Comparison of ENCODE assay signal across 26 cellular contexts in the genomic region with DNA sequence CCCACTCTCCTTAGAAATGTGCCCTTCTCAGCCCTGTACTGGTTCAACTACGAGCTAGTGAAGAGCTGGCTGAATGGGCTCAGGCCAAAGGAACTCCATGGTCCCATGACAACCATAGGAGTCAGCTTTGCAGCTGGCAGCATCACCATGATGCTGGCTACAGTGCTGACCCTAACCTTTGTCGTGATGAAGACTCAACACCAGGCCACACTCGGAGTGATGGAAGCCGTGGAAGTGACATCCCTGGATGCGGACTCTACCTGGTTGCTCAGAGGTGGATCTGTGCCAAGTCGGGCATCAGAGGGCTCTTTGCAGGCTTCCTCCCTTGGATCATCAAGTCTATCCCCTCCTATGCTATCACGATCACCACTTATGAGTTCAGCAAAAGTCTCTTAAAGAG. TPM values are rescaled to one million over a fixed set of nuclear protein-coding genes. Genes with fewer than 3 reads are reported as not detected.
"Had no signal": no experiment of that assay in that cellular context is flagged by ENCODE, and none has a peak within 500 bp of the region (broad histone marks: within the 10 kb centered on the region; RNA-seq: fewer than 3 reads in every experiment).

No MANE protein-coding gene starts in this region.

- H3K27ac ChIP-seq: ascending aorta, body of pancreas, KMS-11 had no signal

- ATAC-seq: activated CD4-positive, alpha-beta T cell treated with anti-CD3 and anti-CD28 coated beads for 36 hours; body of pancreas had no signal

- H3K4me1 ChIP-seq: ascending aorta had no signal

- H3K27me3 Mint-ChIP-seq: activated CD4-positive, alpha-beta memory T cell treated with anti-CD3 and anti-CD28 coated beads, Interleukin-2, amount 10 ng/mL, durations not matched to agents 7 days and 5 days; activated CD4-positive, alpha-beta T cell treated with anti-CD3 and anti-CD28 coated beads for 36 hours; IgD-negative memory B cell had no signal

- H3K9me3 Mint-ChIP-seq: activated CD4-positive, alpha-beta memory T cell treated with anti-CD3 and anti-CD28 coated beads, Interleukin-2, amount 10 ng/mL, durations not matched to agents 7 days and 5 days; IgD-negative memory B cell; T-helper 1 cell treated with Interleukin-12 subunit alpha and Interleukin-12 subunit beta and Interleukin-4 antibody, amounts not matched to agents 30 μg/mL and 1 μg/mL, for 36 hours had no signal

- H3K4me3 ChIP-seq: ascending aorta, body of pancreas, MG63 had no signal

- H3K27me3 ChIP-seq: ascending aorta, body of pancreas, MG63 had no signal

- H3K4me3 Mint-ChIP-seq: activated CD4-positive, alpha-beta memory T cell treated with anti-CD3 and anti-CD28 coated beads, Interleukin-2, amount 10 ng/mL, durations not matched to agents 7 days and 5 days; activated CD4-positive, alpha-beta T cell treated with anti-CD3 and anti-CD28 coated beads for 36 hours; T-helper 1 cell treated with Interleukin-12 subunit alpha and Interleukin-12 subunit beta and Interleukin-4 antibody, amounts not matched to agents 30 μg/mL and 1 μg/mL, for 36 hours had no signal

- H3K9me3 ChIP-seq: ascending aorta, body of pancreas, MG63 had no signal

- H3K36me3 ChIP-seq: ascending aorta, MG63 had no signal

- DNase-seq: activated CD4-positive, alpha-beta memory T cell treated with anti-CD3 and anti-CD28 coated beads, Interleukin-2, amount 10 ng/mL, durations not matched to agents 7 days and 5 days; activated CD4-positive, alpha-beta T cell treated with anti-CD3 and anti-CD28 coated beads for 36 hours; activated CD4-positive, alpha-beta T cell treated with anti-CD3 and anti-CD28 coated beads, Interleukin-2, amount 50 U/mL, for 1 hour; activated CD4-positive, CD25-positive, alpha-beta regulatory T cell; activated CD8-positive, alpha-beta memory T cell treated with anti-CD3 and anti-CD28 coated beads, Interleukin-2, amount 50 U/mL, for 4 hours; activated naive CD4-positive, alpha-beta T cell treated with anti-CD3 and anti-CD28 coated beads, Interleukin-2, amount 50 U/mL, for 16 hours; activated T-cell treated with anti-CD3 and anti-CD28 coated beads, Interleukin-2, amount 50 U/mL, for 1 hour; amniotic stem cell; body of pancreas; central memory CD4-positive, alpha-beta T cell; MG63; MV-4-11; NCI-H1092 treated with DMSO at 0.1 percent for 48 hours; NCI-H1417 treated with DMSO at 0.1 percent for 48 hours; NCI-H1694 treated with DMSO at 0.1 percent for 48 hours; NCI-H2029 treated with DMSO at 0.1 percent for 48 hours; NCI-H345; NCI-H510A; NCI-H69; SHP77 treated with DMSO at 0.1 percent for 48 hours; T1000 had no signal

- H3K27ac Mint-ChIP-seq: activated CD4-positive, alpha-beta memory T cell treated with anti-CD3 and anti-CD28 coated beads, Interleukin-2, amount 10 ng/mL, durations not matched to agents 7 days and 5 days; activated CD4-positive, alpha-beta T cell treated with anti-CD3 and anti-CD28 coated beads for 36 hours; IgD-negative memory B cell; T-helper 1 cell treated with Interleukin-12 subunit alpha and Interleukin-12 subunit beta and Interleukin-4 antibody, amounts not matched to agents 30 μg/mL and 1 μg/mL, for 36 hours had no signal

RNA-seq across cellular contexts. Expression of a gene that starts 14.1 kb away (rescaled TPM):
- total RNA-seq: ascending aorta, body of pancreas, bronchial epithelial cell had no signal
